ENCODE assay signal across 29 cellular contexts in the genomic region with DNA sequence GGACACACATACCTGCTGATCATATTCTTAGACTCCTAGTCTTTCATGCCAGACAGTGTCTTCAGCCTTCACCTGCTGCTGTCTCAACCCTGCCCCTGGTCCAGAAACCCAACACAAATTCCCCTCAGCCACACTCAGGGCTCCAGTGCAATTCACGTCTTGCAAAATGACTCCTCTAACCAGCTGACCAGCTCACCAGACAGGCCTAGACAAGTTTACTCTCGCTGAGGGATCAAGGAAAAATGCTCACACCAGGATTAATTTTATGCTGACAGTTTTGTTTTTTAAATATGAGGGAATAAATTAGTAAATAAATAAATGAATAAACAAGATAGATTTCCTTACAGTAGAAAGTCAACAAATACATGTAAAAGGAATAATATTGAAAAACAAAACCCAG. TPM values are rescaled to one million over a fixed set of nuclear protein-coding genes. Genes with fewer than 3 reads are reported as not detected.
DNase-seq lines count a peak whose midpoint lies in the region; ATAC-seq and TF ChIP-seq lines count a peak whose summit lies in the region.
"Had no signal": no experiment of that assay in that cellular context is flagged by ENCODE, and none has a peak within 500 bp of the region (broad histone marks: within the 10 kb centered on the region; RNA-seq: fewer than 3 reads in every experiment).

No MANE protein-coding gene starts in this region.

- peak overlapping the region; percentile 14 for H3K4me3 Mint-ChIP-seq in Caco-2 (ENCODE audit: unreplicated experiment)
- H3K4me3 Mint-ChIP-seq in GM23338: no peak overlapping the region
- H3K4me3 Mint-ChIP-seq in brain: no peak overlapping the region
- H3K4me3 Mint-ChIP-seq: activated CD4-positive, alpha-beta T cell treated with anti-CD3 and anti-CD28 coated beads for 36 hours; neural progenitor cell; stimulated activated memory B cell treated with anti-CD40 and anti-IgM and Interleukin-4, amounts not matched to agents 10 μg/mL and 1 μg/mL and 100 μg/mL, for 72 hours had no signal

- TF ChIP-seq CTCF in Caco-2 (IDR thresholded peaks at IDR 0.05; ENCODE audit: insufficient read depth in 1 of 2, low read depth in 1 of 2, low read length in 1 of 2, severe bottlenecking in 1 of 2, unreplicated experiment in 1 of 2): no peak
- no peak for TF ChIP-seq CTCF in GM23338 (conservative IDR thresholded peaks at IDR 0.05; ENCODE audit: low read depth in 2 of 2)
- TF ChIP-seq CTCF in brain (conservative IDR thresholded peaks at IDR 0.05): no peak
- TF ChIP-seq CTCF in heart right ventricle (IDR thresholded peaks at IDR 0.05): no peak

- no peaks in the 10 kb centered on the region for H3K27me3 Mint-ChIP-seq in Caco-2 (ENCODE audit: insufficient read depth, unreplicated experiment)
- H3K27me3 Mint-ChIP-seq in GM23338 (ENCODE audit: insufficient read depth, low read depth, poor library complexity): no peaks in the 10 kb centered on the region
- peaks cover 5% of the 10 kb centered on the region for H3K27me3 Mint-ChIP-seq in brain
- H3K27me3 Mint-ChIP-seq: activated CD4-positive, alpha-beta T cell treated with anti-CD3 and anti-CD28 coated beads for 36 hours; stimulated activated memory B cell treated with anti-CD40 and anti-IgM and Interleukin-4, amounts not matched to agents 10 μg/mL and 1 μg/mL and 100 μg/mL, for 72 hours had no signal

- H3K27ac Mint-ChIP-seq in Caco-2 (ENCODE audit: unreplicated experiment) (peak overlapping the region; percentile 77), GM23338 (peak overlapping the region; percentile 45; the same call in 1 of the 2 replicates), brain (peak overlapping the region in 3 of 5 experiments; percentile 43 to 78 (median 70))
- H3K27ac Mint-ChIP-seq: activated CD4-positive, alpha-beta T cell treated with anti-CD3 and anti-CD28 coated beads for 36 hours; neural progenitor cell; stimulated activated memory B cell treated with anti-CD40 and anti-IgM and Interleukin-4, amounts not matched to agents 10 μg/mL and 1 μg/mL and 100 μg/mL, for 72 hours had no signal

- intact Hi-C loops in Caco-2 (cut with micrococcal nuclease; ENCODE audit: unreplicated experiment) (loop anchor here (2.0 to 5.0 kb wide), 4 partner anchors 43 to 225 kb away; a partner anchor contains a TSS), heart right ventricle (cut with DNase I) (loop anchor here in 1 of 10 donors (10.0 kb wide), 1 partner anchor 77 kb away; no protein-coding TSS in a partner anchor)

- peaks cover 23% of the 10 kb centered on the region for H3K36me3 Mint-ChIP-seq in Caco-2 (ENCODE audit: insufficient read depth, unreplicated experiment)
- H3K36me3 Mint-ChIP-seq in GM23338 (ENCODE audit: low read depth): no peaks in the 10 kb centered on the region
- no peaks in the 10 kb centered on the region for H3K36me3 Mint-ChIP-seq in brain
- H3K36me3 Mint-ChIP-seq: neural progenitor cell; stimulated activated memory B cell treated with anti-CD40 and anti-IgM and Interleukin-4, amounts not matched to agents 10 μg/mL and 1 μg/mL and 100 μg/mL, for 72 hours had no signal

- no peaks in the 10 kb centered on the region for H3K79me2 ChIP-seq in GM23338 (replicated peaks; ENCODE audit: insufficient read depth)

- ATAC-seq in GM23338 (no peak), left lobe of liver (peak; percentile 21), heart right ventricle (no peak), GM21367 (IDR thresholded peaks at IDR 0.05; ENCODE audit: unreplicated experiment) (no peak), HG03139 (IDR thresholded peaks at IDR 0.05; ENCODE audit: unreplicated experiment) (no peak)
- ATAC-seq: activated CD4-positive, alpha-beta T cell treated with anti-CD3 and anti-CD28 coated beads for 36 hours; right cardiac atrium; stimulated activated memory B cell treated with anti-CD40 and anti-IgM and Interleukin-4, amounts not matched to agents 10 μg/mL and 1 μg/mL and 100 μg/mL, for 72 hours; upper lobe of right lung had no signal

- CTCF ChIA-PET in Caco-2 (lab: Charles Lee): no interaction called here

- peak in 1 of 2 experiments; percentile 41 for DNase-seq in Caco-2
- no peak for DNase-seq in GM23338 (ENCODE audit: low spot score)
- no peak for DNase-seq in left lobe of liver (ENCODE audit: low spot score)
- no peak for DNase-seq in heart right ventricle
- DNase-seq in Kasumi-1 (lab: John Stamatoyannopoulos, UW): no peak
- DNase-seq: activated CD4-positive, alpha-beta T cell treated with anti-CD3 and anti-CD28 coated beads for 36 hours; activated CD8-positive, alpha-beta memory T cell treated with anti-CD3 and anti-CD28 coated beads for 24 hours; activated gamma-delta T cell treated with Interleukin-2 at 50 U/mL for 16 hours; activated T-cell treated with anti-CD3 and anti-CD28 coated beads, Interleukin-2, amount 50 U/mL, for 1 hour; glutamatergic neuron; GM23248; NCI-H146; NCI-H2107; NCI-H526; right cardiac atrium; SHP77 treated with DMSO at 0.1 percent for 48 hours; stimulated activated CD4-positive, alpha-beta T cell treated with anti-CD3 and anti-CD28 coated beads, Interleukin-12 subunit alpha, Interleukin-12 subunit beta, amount 100 ng/mL, for 4 hours; stimulated activated CD4-positive, alpha-beta T cell treated with anti-CD3 and anti-CD28 coated beads, Interleukin-4, amount 100 ng/mL, for 24 hours; upper lobe of right lung had no signal

- no peaks in the 10 kb centered on the region for H3K27me3 ChIP-seq in Caco-2 (replicated peaks; ENCODE audit: control insufficient read depth, insufficient read depth, low read length)
- H3K27me3 ChIP-seq in GM23338 (ENCODE audit: insufficient read depth): no peaks in the 10 kb centered on the region
- H3K27me3 ChIP-seq in heart right ventricle: peaks cover 0 to 3% (median 0%) of the 10 kb centered on the region in 7 donors
- H3K27me3 ChIP-seq: BLaER1, neural progenitor cell, upper lobe of right lung had no signal

- WGBS in heart right ventricle, 2 donors: 27 to 31% methylated on average over 2 of the region's 2 CpGs

- H3K36me3 ChIP-seq in Caco-2 (ENCODE audit: control insufficient read depth, insufficient read depth, low read length) (no peaks in the 10 kb centered on the region), GM23338 (ENCODE audit: insufficient read depth) (no peaks in the 10 kb centered on the region), heart right ventricle (no peaks in the 10 kb centered on the region)
- H3K36me3 ChIP-seq: BLaER1, neural progenitor cell, upper lobe of right lung had no signal

- no peaks in the 10 kb centered on the region for H4K20me1 ChIP-seq in GM23338 (replicated peaks; ENCODE audit: insufficient read depth)
- H4K20me1 ChIP-seq: BLaER1 had no signal

- no peak overlapping the region for H2AFZ ChIP-seq in GM23338
- H2AFZ ChIP-seq: GM23248, neural progenitor cell had no signal

- H3K4me3 ChIP-seq in Caco-2 (ENCODE audit: low read depth, low read length) (no peak overlapping the region), GM23338 (no peak overlapping the region), heart right ventricle (no peak overlapping the region)
- H3K4me3 ChIP-seq: BLaER1, GM23248, neural progenitor cell, upper lobe of right lung had no signal

- H3K4me1 ChIP-seq in Caco-2: peaks cover 60% of the 10 kb centered on the region
- peaks cover 9% of the 10 kb centered on the region for H3K4me1 ChIP-seq in GM23338 (ENCODE audit: insufficient read depth)
- H3K4me1 ChIP-seq in heart right ventricle: peaks cover 0 to 28% (median 18%) of the 10 kb centered on the region in 9 donors
- H3K4me1 ChIP-seq: BLaER1, neural progenitor cell, upper lobe of right lung had no signal

- peaks cover 45% of the 10 kb centered on the region for H3K4me1 Mint-ChIP-seq in Caco-2 (ENCODE audit: low read depth, unreplicated experiment)
- peaks cover 7% of the 10 kb centered on the region; the same call in 2 of the 3 replicates for H3K4me1 Mint-ChIP-seq in GM23338
- H3K4me1 Mint-ChIP-seq in brain: peaks cover 5% of the 10 kb centered on the region
- H3K4me1 Mint-ChIP-seq: activated CD4-positive, alpha-beta T cell treated with anti-CD3 and anti-CD28 coated beads for 36 hours; stimulated activated memory B cell treated with anti-CD40 and anti-IgM and Interleukin-4, amounts not matched to agents 10 μg/mL and 1 μg/mL and 100 μg/mL, for 72 hours had no signal

- BruUV-seq in Caco-2 (replicated peaks; lab: Mats Ljungman, UMichigan): TSS peak; percentile 95

- H3K27ac ChIP-seq in GM23338 (ENCODE audit: low read depth) (no peak overlapping the region), heart right ventricle (no peak overlapping the region)
- H3K27ac ChIP-seq: BLaER1, GM23248, KMS-11, neural progenitor cell, upper lobe of right lung had no signal

- no peaks in the 10 kb centered on the region for H3F3A ChIP-seq in GM23338 (replicated peaks; ENCODE audit: low read depth)

- POLR2A ChIA-PET in Caco-2 (lab: Charles Lee): no interaction called here

- H3K9me3 ChIP-seq in Caco-2: peaks cover 5% of the 10 kb centered on the region
- no peaks in the 10 kb centered on the region for H3K9me3 ChIP-seq in heart right ventricle
- H3K9me3 ChIP-seq: BLaER1, upper lobe of right lung had no signal

- H3K4me2 ChIP-seq in GM23338: no peak overlapping the region
- H3K4me2 ChIP-seq: BLaER1, KMS-11, neural progenitor cell had no signal

- peaks cover 6% of the 10 kb centered on the region; the same call in 1 of the 2 replicates for H3K9me2 ChIP-seq in GM23338 (ENCODE audit: insufficient read depth)

- H3K9me3 Mint-ChIP-seq in Caco-2 (ENCODE audit: unreplicated experiment) (peaks cover 26% of the 10 kb centered on the region), GM23338 (no peaks in the 10 kb centered on the region), brain (no peaks in the 10 kb centered on the region)
- H3K9me3 Mint-ChIP-seq: neural progenitor cell; stimulated activated memory B cell treated with anti-CD40 and anti-IgM and Interleukin-4, amounts not matched to agents 10 μg/mL and 1 μg/mL and 100 μg/mL, for 72 hours had no signal

TF ChIP-seq in GM23338, 12 proteins besides CTCF, POLR2A, EP300 and RAD21 (continues in another document):
- TF ChIP-seq STAT1 (IDR thresholded peaks at IDR 0.05; ENCODE audit: unreplicated experiment) (no peak), ZNF331 (CRISPR knock-in tag; IDR thresholded peaks at IDR 0.05; ENCODE audit: low read depth) (no peak), ZNF114 (CRISPR knock-in tag; IDR thresholded peaks at IDR 0.05) (no peak), CREB1 (CRISPR knock-in tag; IDR thresholded peaks at IDR 0.05; ENCODE audit: low read depth) (no peak)

RNA-seq across cellular contexts. Expression of a gene that starts 28.5 kb away (rescaled TPM):
- total RNA-seq in Caco-2 (2022): not detected in 2 replicates
- 0.08 and 0.56 TPM in 2 replicates for total RNA-seq in GM23338 (2014; rRNA removed; shearing (Covaris generic))
- not detected in 2 replicates for polyA plus RNA-seq in GM23338 (2016; fragmentation: Nextera tagmentation; extraction: Ambion mirVana)
- polyA plus RNA-seq in brain (ENCODE audit: insufficient read depth, low read depth, low replicate concordance): not detected
- total RNA-seq in left lobe of liver: not detected
- total RNA-seq in heart right ventricle: not detected
- polyA plus RNA-seq in heart right ventricle: not detected
- total RNA-seq: activated CD4-positive, alpha-beta T cell treated with anti-CD3 and anti-CD28 coated beads for 36 hours; astrocyte; endothelial cell of umbilical vein; GM23248; lung microvascular endothelial cell; upper lobe of right lung had no signal
- polyA plus RNA-seq: endothelial cell of umbilical vein, GM23248 had no signal

RNA-seq across cellular contexts. Expression of a gene that starts 57.7 kb away (rescaled TPM):
- 31.4 and 36.7 TPM in 2 replicates for total RNA-seq in Caco-2 (2022)
- 2.1 and 3.6 TPM in 2 replicates for total RNA-seq in GM23338 (2014; rRNA removed; shearing (Covaris generic))
- 2.3 and 2.7 TPM in 2 replicates for polyA plus RNA-seq in GM23338 (2016; fragmentation: Nextera tagmentation; extraction: Ambion mirVana)
- polyA plus RNA-seq in brain (ENCODE audit: insufficient read depth, low read depth, low replicate concordance): 5.4 TPM
- 1.3 TPM for total RNA-seq in left lobe of liver
- 10 to 100 TPM in 2 of 10 donors, 1 to 10 TPM in 8; 1.6 to 36.5 (median 6.9) TPM for total RNA-seq in heart right ventricle
- polyA plus RNA-seq in heart right ventricle: 1 to 10 TPM in 1 of 2 donors, under 1 TPM in 1; 0.99 to 6.1 TPM
- total RNA-seq: endothelial cell of umbilical vein had no signal
- polyA plus RNA-seq: endothelial cell of umbilical vein had no signal
